10 cellular contexts compared by ENCODE assay signal in the genomic region with DNA sequence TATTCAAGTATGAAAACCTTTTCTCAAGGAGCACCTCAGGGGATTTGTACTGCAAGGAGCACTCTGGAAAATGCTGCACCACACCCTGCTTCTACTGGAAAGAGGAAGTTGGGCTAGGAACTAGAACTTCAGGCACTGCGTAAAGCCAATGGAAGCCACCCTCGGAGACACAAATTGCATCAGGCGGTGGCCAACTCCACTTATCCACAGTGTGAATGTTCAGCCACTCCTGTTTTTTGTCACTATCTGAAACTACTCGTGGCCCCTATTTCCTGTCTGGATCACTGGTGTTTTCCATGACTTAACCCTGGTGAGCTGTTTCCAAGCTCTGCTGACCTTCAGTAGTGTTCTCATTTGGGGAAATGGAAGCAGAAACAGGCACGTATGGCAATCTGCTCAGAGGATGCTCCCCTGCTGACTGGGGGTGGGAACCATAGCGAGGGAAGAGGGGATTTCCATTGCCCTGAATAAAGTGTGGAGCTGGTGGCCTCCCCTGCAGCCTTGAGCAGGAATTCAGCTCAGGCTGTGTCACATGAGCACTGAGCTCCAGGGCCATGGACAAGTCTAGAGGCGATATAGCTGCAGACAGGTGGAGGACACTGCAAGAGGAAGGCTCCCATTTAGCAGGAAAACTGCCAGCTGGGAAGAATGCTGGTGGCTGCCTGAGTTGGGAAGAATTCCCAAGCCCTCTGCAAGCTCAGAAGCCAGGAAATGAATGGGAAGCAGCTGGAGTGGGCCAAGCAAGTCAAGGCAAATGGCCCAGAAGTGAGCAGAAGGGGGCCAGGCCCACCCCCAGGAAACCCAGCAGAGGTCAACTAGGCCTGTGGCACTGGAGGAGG. TPM values are rescaled to one million over a fixed set of nuclear protein-coding genes. Genes with fewer than 3 reads are reported as not detected.
DNase-seq lines count a peak whose midpoint lies in the region; ATAC-seq and TF ChIP-seq lines count a peak whose summit lies in the region.
"Had no signal": no experiment of that assay in that cellular context is flagged by ENCODE, and none has a peak within 500 bp of the region (broad histone marks: within the 10 kb centered on the region; RNA-seq: fewer than 3 reads in every experiment).

No MANE protein-coding gene starts in this region.

- TF ChIP-seq CTCF in mesothelial cell of epicardium (IDR thresholded peaks at IDR 0.05; ENCODE audit: unreplicated experiment), result no peak

- H3K9me3 Mint-ChIP-seq in mesothelial cell of epicardium, result no peaks in the 10 kb centered on the region
- H3K9me3 Mint-ChIP-seq: neural crest cell had no signal

- H3K4me1 Mint-ChIP-seq in mesothelial cell of epicardium, result peaks cover 16% of the 10 kb centered on the region
- H3K4me1 Mint-ChIP-seq: neural crest cell had no signal

- peak; percentile 73 for DNase-seq in Daoy (ENCODE audit: low read depth)
- peak; percentile 50 for DNase-seq in NCI-H446 treated with DMSO at 0.1 percent for 48 hours (lab: John Stamatoyannopoulos, UW)
- peak; percentile 60 to 80 for DNase-seq in dermis microvascular lymphatic vessel endothelial cell (ENCODE audit: low read depth in 2 of 2)
- no peak for DNase-seq in mesothelial cell of epicardium (ENCODE audit: low spot score in 2 of 2, unreplicated experiment in 2 of 2)
- DNase-seq in cerebellar nuclear complex (lab: John Stamatoyannopoulos, UW), result no peak
- no peak for DNase-seq in NCI-H69 (lab: John Stamatoyannopoulos, UW)
- DNase-seq in NCI-H1436 treated with DMSO at 0.1 percent for 48 hours (lab: John Stamatoyannopoulos, UW), result no peak

- H3K36me3 Mint-ChIP-seq in mesothelial cell of epicardium, result no peaks in the 10 kb centered on the region
- H3K36me3 Mint-ChIP-seq: activated naive CD8-positive, alpha-beta T cell had no signal

- ATAC-seq in GM19324 (IDR thresholded peaks at IDR 0.05; ENCODE audit: low FRiP score, unreplicated experiment), result no peak

- no peaks in the 10 kb centered on the region for H3K27me3 Mint-ChIP-seq in mesothelial cell of epicardium (ENCODE audit: low read depth)
- H3K27me3 Mint-ChIP-seq: activated naive CD8-positive, alpha-beta T cell had no signal

- peak overlapping the region; percentile 21 for H3K27ac Mint-ChIP-seq in mesothelial cell of epicardium
- H3K27ac Mint-ChIP-seq: activated naive CD8-positive, alpha-beta T cell had no signal

- H3K4me3 Mint-ChIP-seq in mesothelial cell of epicardium, result no peak overlapping the region
- H3K4me3 Mint-ChIP-seq: activated naive CD8-positive, alpha-beta T cell; neural crest cell had no signal

RNA-seq across cellular contexts. Expression of a gene that starts 50.5 kb away (rescaled TPM):
- 329 and 359 TPM in 2 replicates for total RNA-seq in Daoy (2014; rRNA removed; shearing (Covaris generic))
- total RNA-seq in dermis microvascular lymphatic vessel endothelial cell (158 and 188 TPM in 2 replicates), mesothelial cell of epicardium (107 to 114 TPM (median 110 TPM) in 3 replicates)

Comparison
In these comparisons a context has a peak if more than half of its experiments do, and no peak if none do; other contexts are left out.
1. DNase-seq: peak in Daoy (single experiment), NCI-H446 treated with DMSO at 0.1 percent for 48 hours (single experiment) and dermis microvascular lymphatic vessel endothelial cell (2 of 2); none in mesothelial cell of epicardium (0 of 2), cerebellar nuclear complex (0 of 2), NCI-H69 (single experiment) and NCI-H1436 treated with DMSO at 0.1 percent for 48 hours (single experiment).